ENCODE assay signal across 8 cellular contexts in genomic region chr1:145846191-145846590, GRCh38. TPM values are rescaled to one million over a fixed set of nuclear protein-coding genes. Genes with fewer than 3 reads are reported as not detected.
A peak's percentile ranks its signal among the peaks of the same experiment; 100 is the strongest.
DNase-seq lines count a peak whose midpoint lies in the region; ATAC-seq and TF ChIP-seq lines count a peak whose summit lies in the region.

No MANE protein-coding gene starts in this region.

- peaks cover 16% of the 10 kb centered on the region for H3K4me1 ChIP-seq in IMR-90 (ENCODE audit: control insufficient read depth, insufficient read depth, low read length)

- H2AK9ac ChIP-seq in IMR-90 (replicated peaks; ENCODE audit: low read depth, low read length, poor library complexity): peak overlapping the region; percentile 89

- intact Hi-C loops in IMR-90 (cut with micrococcal nuclease): no loop called here
- intact Hi-C loops in posterior cingulate gyrus (cut with DNase I): loop anchor here (5.0 kb wide), 1 partner anchor 66 kb away; the partner anchor contains the start of gene ITGA10

- CTCF ChIA-PET in IMR-90 (lab: Yijun Ruan, JAX): interaction anchor here (0.6 to 2.6 kb wide), 10 partner anchors 11 to 172 kb away, joined by 3 to 13 read pairs (median 4); partner anchors contain the start of genes ITGA10 and PIAS3

- H3K79me1 ChIP-seq in IMR-90 (ENCODE audit: low read depth in 1 of 2, low read length in 2 of 2): peaks cover 0 to 4% of the 10 kb centered on the region in 2 experiments; a peak in 1 of 4 replicates

- in situ Hi-C loops in IMR-90 (cut with MboI; ENCODE audit: low sequenced_read_pairs): loop anchor here (5.0 kb wide), 1 partner anchor 166 kb away; no protein-coding TSS in a partner anchor

- H4K20me1 ChIP-seq in IMR-90 (ENCODE audit: insufficient read depth, low read length): no peaks in the 10 kb centered on the region

- H3K27ac ChIP-seq in IMR-90 (ENCODE audit: insufficient read depth, low read length): peak overlapping the region; percentile 25

- peaks cover 21% of the 10 kb centered on the region; the same call in 1 of the 2 replicates for H3K9me1 ChIP-seq in IMR-90 (ENCODE audit: insufficient read depth, low read length)

- WGBS in IMR-90 (ENCODE audit: extremely low coverage in 2 of 2, insufficient read length in 1 of 2), 2 experiments: no CpG with 5 or more reads among the region's 3 CpGs

- POLR2A ChIA-PET in IMR-90 (lab: Charles Lee; ENCODE audit: unreplicated experiment): interaction anchor here (0.6 kb wide), 1 partner anchor 421 kb away, joined by 3 read pairs; the partner anchor contains the start of gene NBPF20

- no peak overlapping the region; the same call in 1 of the 2 replicates for H3K18ac ChIP-seq in IMR-90 (ENCODE audit: low read depth, low read length)

- H4K8ac ChIP-seq in IMR-90 (ENCODE audit: low read depth in 2 of 2, low read length in 2 of 2): peak overlapping the region; percentile 57 to 86; a peak in 3 of 4 replicates

- peak; percentile 60 for TF ChIP-seq CTCF in IMR-90 (conservative IDR thresholded peaks at IDR 0.05; ENCODE audit: low read depth, low read length)

- peak overlapping the region; percentile 36; the same call in 1 of the 2 replicates for H2BK120ac ChIP-seq in IMR-90 (ENCODE audit: low read depth, low read length)

- peak overlapping the region; percentile 77 for H3K4me2 ChIP-seq in IMR-90 (ENCODE audit: low read depth, low read length)

- peak overlapping the region; percentile 82 for H3K4ac ChIP-seq in IMR-90 (ENCODE audit: low read depth, low read length)

- no peaks in the 10 kb centered on the region for H3K9me3 ChIP-seq in IMR-90 (ENCODE audit: control insufficient read depth, insufficient read depth, low read length)

- DNase-seq in NCI-H82 (lab: John Stamatoyannopoulos, UW): peak; percentile 55
- DNase-seq in NCI-H82 treated with DMSO at 0.1 percent for 48 hours (lab: John Stamatoyannopoulos, UW; ENCODE audit: unreplicated experiment): no peak
- DNase-seq in IMR-90: peak; percentile 31
- DNase-seq in activated CD4-positive, alpha-beta T cell treated with anti-CD3 and anti-CD28 coated beads, Interleukin-2, amount 50 U/mL, for 1 hour: peak; percentile 24
- peak; percentile 65 for DNase-seq in myocyte (ENCODE audit: low read depth)
- no peak for DNase-seq in posterior cingulate gyrus

- peak overlapping the region; percentile 19; the same call in 1 of the 2 replicates for H4K5ac ChIP-seq in IMR-90 (ENCODE audit: low read depth, low read length)

- peak; percentile 47 for ATAC-seq in IMR-90 (ENCODE audit: low read depth)
- peak; percentile 56 for ATAC-seq in esophagus mucosa
- ATAC-seq in GM18498 (IDR thresholded peaks at IDR 0.05; ENCODE audit: unreplicated experiment): no peak

- TF ChIP-seq POLR2A in IMR-90 (IDR thresholded peaks at IDR 0.05; ENCODE audit: low read depth, low read length): no peak

- H2AFZ ChIP-seq in IMR-90 (replicated peaks; ENCODE audit: low read length, poor library complexity): peak overlapping the region; percentile 94

- H3K4me3 ChIP-seq in IMR-90 (ENCODE audit: insufficient read depth, low read depth, low read length): peak overlapping the region; percentile 65; the same call in 1 of the 2 replicates

- peak overlapping the region; percentile 18; the same call in 1 of the 2 replicates for H3K56ac ChIP-seq in IMR-90 (ENCODE audit: extremely low read depth, insufficient read depth, low read length)

- dilution Hi-C loops in IMR-90 (cut with HindIII; ENCODE audit: low sequenced_read_pairs, unreplicated experiment): no loop called here

- no peak overlapping the region for H2BK20ac ChIP-seq in IMR-90 (ENCODE audit: low read depth, low read length)

- H3K9ac ChIP-seq in IMR-90 (ENCODE audit: low read depth, low read length): peak overlapping the region; percentile 86; the same call in 1 of the 2 replicates

- H4K91ac ChIP-seq in IMR-90 (ENCODE audit: insufficient read depth, low read depth, low read length): peak overlapping the region; percentile 55

- peaks cover 42% of the 10 kb centered on the region for H3K36me3 ChIP-seq in IMR-90 (ENCODE audit: control insufficient read depth, insufficient read depth, low read length)

- no TSS peak for BruUV-seq in IMR-90 (replicated peaks; lab: Mats Ljungman, UMichigan)

- TF ChIP-seq RAD21 in IMR-90 (IDR thresholded peaks at IDR 0.05; ENCODE audit: low read length): peak; percentile 51

- peak overlapping the region; percentile 80 for H2AK5ac ChIP-seq in IMR-90 (ENCODE audit: low read depth, low read length)

- peak overlapping the region; percentile 67; the same call in 1 of the 2 replicates for H3K14ac ChIP-seq in IMR-90 (replicated peaks; ENCODE audit: low read depth, low read length)

- H3K23ac ChIP-seq in IMR-90 (ENCODE audit: low read depth, low read length): peak overlapping the region; percentile 85; the same call in 1 of the 2 replicates

- H2BK5ac ChIP-seq in IMR-90 (ENCODE audit: low read depth, low read length, poor library complexity, severe bottlenecking): peak overlapping the region; percentile 1

- H3K27me3 ChIP-seq in IMR-90 (ENCODE audit: control insufficient read depth, insufficient read depth, low read length): no peaks in the 10 kb centered on the region

- no peak overlapping the region for H2BK15ac ChIP-seq in IMR-90 (ENCODE audit: low read depth, low read length)

TF ChIP-seq in IMR-90, 13 proteins besides CTCF, POLR2A, EP300 and RAD21:
- no peak for TF ChIP-seq FOS (IDR thresholded peaks at IDR 0.05; ENCODE audit: low read depth, low read length)
- TF ChIP-seq SMC3 (IDR thresholded peaks at IDR 0.05; ENCODE audit: low read depth, low read length): peak; percentile 31; the same call in 1 of the 2 replicates
- TF ChIP-seq MAZ (IDR thresholded peaks at IDR 0.05; ENCODE audit: borderline replicate concordance, low read depth, low read length): no peak

RNA-seq across cellular contexts. Expression of gene NUDT17, which starts 0.8 kb away (rescaled TPM):
- total RNA-seq in IMR-90 (2012; rRNA removed) (2.3 and 2.8 TPM in 2 replicates), esophagus mucosa (1.7 TPM), myocyte (10.7 and 13.6 TPM in 2 replicates)
- 1.6 and 2.8 TPM in 2 replicates for polyA plus RNA-seq in IMR-90 (2012; rRNA removed)
- polyA plus RNA-seq in IMR-90 (2012; cell fraction: cytosol; rRNA removed): 2.3 and 2.5 TPM in 2 replicates
- polyA plus RNA-seq in IMR-90 (2012; cell fraction: nucleus; rRNA removed; ENCODE audit: low replicate concordance): 5.6 and 6.7 TPM in 2 replicates
- 9.8 TPM for polyA plus RNA-seq in myocyte (2012)

RNA-seq across cellular contexts. Expression of gene PIAS3, which starts 12.7 kb away (rescaled TPM):
- total RNA-seq in IMR-90 (2012; rRNA removed) (10.8 and 11.1 TPM in 2 replicates), esophagus mucosa (39.5 TPM), myocyte (27.9 and 28.1 TPM in 2 replicates)
- polyA plus RNA-seq in IMR-90 (2012; rRNA removed): 52.9 and 53.7 TPM in 2 replicates
- 29.7 and 45.1 TPM in 2 replicates for polyA plus RNA-seq in IMR-90 (2012; cell fraction: cytosol; rRNA removed)
- 173 and 179 TPM in 2 replicates for polyA plus RNA-seq in IMR-90 (2012; cell fraction: nucleus; rRNA removed; ENCODE audit: low replicate concordance)
- polyA plus RNA-seq in myocyte (2012): 55.1 TPM

RNA-seq across cellular contexts. Expression of gene POLR3C, which starts 22.2 kb away (rescaled TPM):
- 69.4 and 94.1 TPM in 2 replicates for total RNA-seq in IMR-90 (2012; rRNA removed)
- 47.0 and 49.4 TPM in 2 replicates for polyA plus RNA-seq in IMR-90 (2012; rRNA removed)
- polyA plus RNA-seq in IMR-90 (2012; cell fraction: cytosol; rRNA removed): 22.2 and 44.4 TPM in 2 replicates
- 20.9 and 66.4 TPM in 2 replicates for polyA plus RNA-seq in IMR-90 (2012; cell fraction: nucleus; rRNA removed; ENCODE audit: low replicate concordance)
- 18.2 TPM for total RNA-seq in esophagus mucosa
- 26.8 and 27.2 TPM in 2 replicates for total RNA-seq in myocyte
- polyA plus RNA-seq in myocyte (2012): 26.0 TPM

RNA-seq across cellular contexts. Expression of gene RNF115, which starts 22.3 kb away (rescaled TPM):
- total RNA-seq in IMR-90 (2012; rRNA removed) (22.5 and 22.9 TPM in 2 replicates), esophagus mucosa (6.7 TPM), myocyte (22.7 and 30.4 TPM in 2 replicates)
- polyA plus RNA-seq in IMR-90 (2012; rRNA removed): 11.5 and 13.5 TPM in 2 replicates
- polyA plus RNA-seq in IMR-90 (2012; cell fraction: cytosol; rRNA removed): 3.0 and 3.1 TPM in 2 replicates
- 5.6 and 33.2 TPM in 2 replicates for polyA plus RNA-seq in IMR-90 (2012; cell fraction: nucleus; rRNA removed; ENCODE audit: low replicate concordance)
- 17.9 TPM for polyA plus RNA-seq in myocyte (2012)

RNA-seq across cellular contexts. Expression of gene ANKRD35, which starts 39.5 kb away (rescaled TPM):
- total RNA-seq in IMR-90 (2012; rRNA removed) (0.90 and 1.1 TPM in 2 replicates), esophagus mucosa (13.7 TPM), myocyte (0.13 and 0.31 TPM in 2 replicates)
- polyA plus RNA-seq in IMR-90 (2012; rRNA removed): 2.4 TPM in 2 replicates
- 2.4 and 2.5 TPM in 2 replicates for polyA plus RNA-seq in IMR-90 (2012; cell fraction: cytosol; rRNA removed)
- 0.97 and 1.2 TPM in 2 replicates for polyA plus RNA-seq in IMR-90 (2012; cell fraction: nucleus; rRNA removed; ENCODE audit: low replicate concordance)
- 0.21 TPM for polyA plus RNA-seq in myocyte (2012)

Comparison
In these comparisons a context has a peak if more than half of its experiments do, and no peak if none do; other contexts are left out.
1. DNase-seq: peak in NCI-H82 (single experiment), IMR-90 (single experiment), activated CD4-positive, alpha-beta T cell treated with anti-CD3 and anti-CD28 coated beads, Interleukin-2, amount 50 U/mL, for 1 hour (single experiment) and myocyte (single experiment); none in NCI-H82 treated with DMSO at 0.1 percent for 48 hours (single experiment) and posterior cingulate gyrus (0 of 10).